ENCODE assay signal across 9 cellular contexts in genomic region chr7:87038993-87039716, GRCh38. TPM values are rescaled to one million over a fixed set of nuclear protein-coding genes. Genes with fewer than 3 reads are reported as not detected.
DNase-seq lines count a peak whose midpoint lies in the region; ATAC-seq and TF ChIP-seq lines count a peak whose summit lies in the region.
"Had no signal": no experiment of that assay in that cellular context is flagged by ENCODE, and none has a peak within 500 bp of the region (broad histone marks: within the 10 kb centered on the region; RNA-seq: fewer than 3 reads in every experiment).

No MANE protein-coding gene starts in this region.

- no peaks in the 10 kb centered on the region for H3K4me1 Mint-ChIP-seq in CD8-positive, alpha-beta T cell (ENCODE audit: low read depth)
- H3K4me1 Mint-ChIP-seq in dendritic cell treated with granulocyte-macrophage colony-stimulating factor and Interleukin-4, amounts not matched to agents 40 ng/mL and 50 ng/mL, for 4 days (ENCODE audit: low read depth): no peaks in the 10 kb centered on the region
- H3K4me1 Mint-ChIP-seq in natural killer cell treated with Interleukin-12 subunit alpha and Interleukin-12 subunit beta and Interleukin-15 and Interleukin-18, amount 100 ng/mL, for 72 hours (ENCODE audit: low read depth in 2 of 2): no peaks in the 10 kb centered on the region

- DNase-seq in CD8-positive, alpha-beta T cell: no peak
- DNase-seq in LNCaP clone FGC (ENCODE audit: low read depth): no peak
- no peak for DNase-seq in natural killer cell treated with Interleukin-12 subunit alpha and Interleukin-12 subunit beta and Interleukin-15 and Interleukin-18, amount 100 ng/mL, for 72 hours (ENCODE audit: low spot score)
- no peak for DNase-seq in cerebellar nuclear complex (lab: John Stamatoyannopoulos, UW)
- DNase-seq in GF-D8 (lab: John Stamatoyannopoulos, UW): no peak
- DNase-seq: activated CD4-positive, CD25-positive, alpha-beta regulatory T cell treated with anti-CD3 and anti-CD28 coated beads, Interleukin-2, amount 50 U/mL, for 72 hours had no signal

- no peaks in the 10 kb centered on the region for H3K36me3 Mint-ChIP-seq in CD8-positive, alpha-beta T cell
- H3K36me3 Mint-ChIP-seq in dendritic cell treated with granulocyte-macrophage colony-stimulating factor and Interleukin-4, amounts not matched to agents 40 ng/mL and 50 ng/mL, for 4 days (ENCODE audit: low read depth): no peaks in the 10 kb centered on the region
- H3K36me3 Mint-ChIP-seq in natural killer cell treated with Interleukin-12 subunit alpha and Interleukin-12 subunit beta and Interleukin-15 and Interleukin-18, amount 100 ng/mL, for 72 hours: peaks cover 5% of the 10 kb centered on the region

- CTCF ChIA-PET in CD8-positive, alpha-beta T cell (lab: Charles Lee): no interaction called here

- no peaks in the 10 kb centered on the region for H3K4me1 ChIP-seq in CD8-positive, alpha-beta T cell (ENCODE audit: insufficient read depth, low read length)

- no peak for ATAC-seq in CD8-positive, alpha-beta T cell
- ATAC-seq in natural killer cell treated with Interleukin-12 subunit alpha and Interleukin-12 subunit beta and Interleukin-15 and Interleukin-18, amount 100 ng/mL, for 72 hours: no peak
- ATAC-seq in GM21515 (IDR thresholded peaks at IDR 0.05; ENCODE audit: unreplicated experiment): no peak
- ATAC-seq in HG03045 (IDR thresholded peaks at IDR 0.05; ENCODE audit: unreplicated experiment): no peak

- no peak overlapping the region for H3K4me3 ChIP-seq in CD8-positive, alpha-beta T cell (ENCODE audit: low read depth, low read length)
- H3K4me3 ChIP-seq in LNCaP clone FGC (ENCODE audit: low read depth, low read length): peak overlapping the region; percentile 56

- H3K9me3 ChIP-seq in CD8-positive, alpha-beta T cell (ENCODE audit: low read length): no peaks in the 10 kb centered on the region

- no peak for TF ChIP-seq CTCF in CD8-positive, alpha-beta T cell (IDR thresholded peaks at IDR 0.05)
- no peak for TF ChIP-seq CTCF in LNCaP clone FGC (IDR thresholded peaks at IDR 0.05; ENCODE audit: control insufficient read depth, extremely low read depth, insufficient read depth)

- POLR2A ChIA-PET in CD8-positive, alpha-beta T cell (lab: Charles Lee): interaction anchor here (1.2 kb wide), 1 partner anchor 20 kb away, joined by 3 read pairs; the partner anchor contains the start of gene ELAPOR2

- no peaks in the 10 kb centered on the region for H3K36me3 ChIP-seq in CD8-positive, alpha-beta T cell (ENCODE audit: insufficient read depth, low read length)

- H3K9me3 Mint-ChIP-seq in CD8-positive, alpha-beta T cell: no peaks in the 10 kb centered on the region
- peaks cover 9% of the 10 kb centered on the region for H3K9me3 Mint-ChIP-seq in dendritic cell treated with granulocyte-macrophage colony-stimulating factor and Interleukin-4, amounts not matched to agents 40 ng/mL and 50 ng/mL, for 4 days
- H3K9me3 Mint-ChIP-seq in natural killer cell treated with Interleukin-12 subunit alpha and Interleukin-12 subunit beta and Interleukin-15 and Interleukin-18, amount 100 ng/mL, for 72 hours: peaks cover 9% of the 10 kb centered on the region

- intact Hi-C loops in CD8-positive, alpha-beta T cell (cut with DNase I, micrococcal nuclease): loop anchor here in 1 of 2 experiments (10.0 kb wide), 1 partner anchor 64 kb away; no protein-coding TSS in a partner anchor
- intact Hi-C loops in dendritic cell treated with granulocyte-macrophage colony-stimulating factor and Interleukin-4, amounts not matched to agents 40 ng/mL and 50 ng/mL, for 4 days (cut with micrococcal nuclease): no loop called here

- H3K27me3 ChIP-seq in CD8-positive, alpha-beta T cell (ENCODE audit: insufficient read depth, low read length): no peaks in the 10 kb centered on the region

- peak overlapping the region; percentile 64 for H3K4me3 Mint-ChIP-seq in CD8-positive, alpha-beta T cell
- H3K4me3 Mint-ChIP-seq in dendritic cell treated with granulocyte-macrophage colony-stimulating factor and Interleukin-4, amounts not matched to agents 40 ng/mL and 50 ng/mL, for 4 days: peak overlapping the region; percentile 72
- H3K4me3 Mint-ChIP-seq in natural killer cell treated with Interleukin-12 subunit alpha and Interleukin-12 subunit beta and Interleukin-15 and Interleukin-18, amount 100 ng/mL, for 72 hours: peak overlapping the region; percentile 41

- no peak overlapping the region for H3K27ac ChIP-seq in CD8-positive, alpha-beta T cell (ENCODE audit: low read depth, low read length)

- H3K27me3 Mint-ChIP-seq in CD8-positive, alpha-beta T cell (ENCODE audit: low read depth): peaks cover 3% of the 10 kb centered on the region
- no peaks in the 10 kb centered on the region for H3K27me3 Mint-ChIP-seq in dendritic cell treated with granulocyte-macrophage colony-stimulating factor and Interleukin-4, amounts not matched to agents 40 ng/mL and 50 ng/mL, for 4 days
- peaks cover 10 to 26% of the 10 kb centered on the region in 2 donors for H3K27me3 Mint-ChIP-seq in natural killer cell treated with Interleukin-12 subunit alpha and Interleukin-12 subunit beta and Interleukin-15 and Interleukin-18, amount 100 ng/mL, for 72 hours

- no peak overlapping the region for H3K27ac Mint-ChIP-seq in CD8-positive, alpha-beta T cell
- peak overlapping the region; percentile 71 for H3K27ac Mint-ChIP-seq in dendritic cell treated with granulocyte-macrophage colony-stimulating factor and Interleukin-4, amounts not matched to agents 40 ng/mL and 50 ng/mL, for 4 days
- no peak overlapping the region for H3K27ac Mint-ChIP-seq in natural killer cell treated with Interleukin-12 subunit alpha and Interleukin-12 subunit beta and Interleukin-15 and Interleukin-18, amount 100 ng/mL, for 72 hours

RNA-seq across cellular contexts. Expression of gene ELAPOR2, which starts 20.3 kb away (rescaled TPM):
- total RNA-seq in CD8-positive, alpha-beta T cell: 1 to 10 TPM; 5.1 to 5.7 TPM
- total RNA-seq in natural killer cell treated with Interleukin-12 subunit alpha and Interleukin-12 subunit beta and Interleukin-15 and Interleukin-18, amount 100 ng/mL, for 72 hours: 1 to 10 TPM in 1 of 2 donors, under 1 TPM in 1; 0.56 to 1.0 TPM
